ENCODE assay signal across 17 cellular contexts in the genomic region with DNA sequence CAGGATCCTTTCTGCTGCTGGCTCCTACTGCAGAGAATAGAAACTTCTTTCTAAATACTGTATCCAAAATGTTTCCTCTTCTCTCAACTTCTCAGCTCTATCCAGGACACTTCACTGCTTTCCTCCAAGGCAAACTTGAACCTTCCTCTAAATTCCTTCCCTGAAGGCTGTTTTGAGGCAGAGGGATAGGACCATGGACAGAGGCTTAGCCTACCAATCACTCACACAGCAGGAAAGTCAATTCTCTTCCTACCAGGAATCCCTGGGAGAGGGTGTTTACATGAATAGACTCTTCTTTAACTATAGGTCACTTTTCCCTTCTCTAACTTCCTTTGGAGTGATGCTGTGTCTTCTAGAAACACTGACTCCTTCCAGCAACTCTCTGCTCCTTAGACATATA.
DNase-seq lines count a peak whose midpoint lies in the region; ATAC-seq and TF ChIP-seq lines count a peak whose summit lies in the region.
"Had no signal": no experiment of that assay in that cellular context is flagged by ENCODE, and none has a peak within 500 bp of the region (broad histone marks: within the 10 kb centered on the region; RNA-seq: fewer than 3 reads in every experiment).

No MANE protein-coding gene starts in this region.

- no peak for TF ChIP-seq CTCF in endodermal cell (conservative IDR thresholded peaks at IDR 0.05)
- TF ChIP-seq CTCF in neural progenitor cell (IDR thresholded peaks at IDR 0.05), result no peak
- no peak for TF ChIP-seq CTCF in PC-9 (conservative IDR thresholded peaks at IDR 0.05)

- DNase-seq in ELF-1 (ENCODE audit: low read depth, low spot score), result peak; percentile 38
- DNase-seq in RKO (ENCODE audit: low spot score), result peak; percentile 51
- DNase-seq in endodermal cell, result peak; percentile 79
- DNase-seq in neural progenitor cell (ENCODE audit: low spot score), result peak; percentile 69
- DNase-seq in PC-9, result no peak
- no peak for DNase-seq in NCI-H2196 treated with DMSO at 0.1 percent for 48 hours (lab: John Stamatoyannopoulos, UW; ENCODE audit: unreplicated experiment)
- no peak for DNase-seq in ureter (ENCODE audit: low spot score)
- DNase-seq: activated T-cell treated with anti-CD3 and anti-CD28 coated beads, Interleukin-2, amount 50 U/mL, for 4 hours; DMS79; foreskin keratinocyte; MG63; mucosa of descending colon; NCI-H1930; NCI-H524 treated with DMSO at 0.1 percent for 48 hours; ovary had no signal

- H3K9me3 Mint-ChIP-seq in endodermal cell, result no peaks in the 10 kb centered on the region
- H3K9me3 Mint-ChIP-seq in neural progenitor cell, result no peaks in the 10 kb centered on the region
- H3K9me3 Mint-ChIP-seq: activated T-cell treated with anti-CD3 and anti-CD28 coated beads, Interleukin-2, amount 50 U/mL, for 4 hours had no signal

- H3K36me3 ChIP-seq in endodermal cell (ENCODE audit: control insufficient read depth, insufficient read depth, low read length), result no peaks in the 10 kb centered on the region
- H3K36me3 ChIP-seq in neural progenitor cell, result no peaks in the 10 kb centered on the region
- H3K36me3 ChIP-seq in PC-9 (ENCODE audit: low read depth), result no peaks in the 10 kb centered on the region
- H3K36me3 ChIP-seq: BLaER1, MG63, ovary had no signal

- intact Hi-C loops in PC-9 (cut with micrococcal nuclease; ENCODE audit: unreplicated experiment), result no loop called here

- H2AFZ ChIP-seq in neural progenitor cell (replicated peaks) (no peak overlapping the region), PC-9 (no peak overlapping the region)

- H3K4me3 Mint-ChIP-seq in endodermal cell (no peak overlapping the region), neural progenitor cell (no peak overlapping the region)
- H3K4me3 Mint-ChIP-seq: activated T-cell treated with anti-CD3 and anti-CD28 coated beads, Interleukin-2, amount 50 U/mL, for 4 hours had no signal

- POLR2A ChIA-PET in PC-9 (lab: Charles Lee; ENCODE audit: unreplicated experiment), result no interaction called here

- H3K9ac ChIP-seq in endodermal cell (ENCODE audit: extremely low read depth, low read length, poor library complexity, severe bottlenecking), result no peak overlapping the region
- no peak overlapping the region for H3K9ac ChIP-seq in neural progenitor cell
- H3K9ac ChIP-seq: BLaER1 had no signal

- no TSS peak for BruUV-seq in PC-9 (replicated peaks; lab: Mats Ljungman, UMichigan)

- ATAC-seq in GM21529 (IDR thresholded peaks at IDR 0.05; ENCODE audit: unreplicated experiment), result no peak
- ATAC-seq: activated T-cell treated with anti-CD3 and anti-CD28 coated beads, Interleukin-2, amount 50 U/mL, for 4 hours; foreskin keratinocyte; mucosa of descending colon had no signal

- H3K27ac ChIP-seq in endodermal cell (ENCODE audit: low read depth, low read length) (no peak overlapping the region), neural progenitor cell (no peak overlapping the region), PC-9 (no peak overlapping the region)
- H3K27ac ChIP-seq: BLaER1, foreskin keratinocyte, ovary had no signal

- H3K27ac Mint-ChIP-seq in endodermal cell (no peak overlapping the region), neural progenitor cell (no peak overlapping the region)

- CTCF ChIA-PET in PC-9 (lab: Charles Lee), result interaction anchor here (0.6 kb wide), 1 partner anchor 9 kb away, joined by 7 read pairs; no protein-coding TSS in a partner anchor

- H3K9me2 ChIP-seq in PC-9 (ENCODE audit: insufficient read depth), result no peaks in the 10 kb centered on the region

- H3K27me3 Mint-ChIP-seq in endodermal cell (ENCODE audit: insufficient read depth) (no peaks in the 10 kb centered on the region), neural progenitor cell (ENCODE audit: insufficient read depth, low read depth) (peaks cover 9% of the 10 kb centered on the region)

- H4K20me1 ChIP-seq in neural progenitor cell (ENCODE audit: low read depth) (no peaks in the 10 kb centered on the region), PC-9 (ENCODE audit: insufficient read depth) (no peaks in the 10 kb centered on the region)
- H4K20me1 ChIP-seq: BLaER1 had no signal

- H3K4me1 ChIP-seq in endodermal cell (ENCODE audit: control insufficient read depth, insufficient read depth, low read length), result no peaks in the 10 kb centered on the region
- H3K4me1 ChIP-seq in neural progenitor cell, result no peaks in the 10 kb centered on the region
- no peaks in the 10 kb centered on the region for H3K4me1 ChIP-seq in PC-9 (replicated peaks; ENCODE audit: insufficient read depth)
- H3K4me1 ChIP-seq: BLaER1, foreskin keratinocyte had no signal

- H3K27me3 ChIP-seq in endodermal cell (ENCODE audit: control insufficient read depth, insufficient read depth, low read length, poor library complexity, severe bottlenecking) (no peaks in the 10 kb centered on the region), neural progenitor cell (no peaks in the 10 kb centered on the region), PC-9 (ENCODE audit: insufficient read depth, low read depth) (no peaks in the 10 kb centered on the region)
- H3K27me3 ChIP-seq: BLaER1, foreskin keratinocyte, MG63, ovary had no signal

- H3K4me1 Mint-ChIP-seq in endodermal cell (peaks cover 5% of the 10 kb centered on the region), neural progenitor cell (peaks cover 4% of the 10 kb centered on the region)

- no peaks in the 10 kb centered on the region for H3F3A ChIP-seq in neural progenitor cell (ENCODE audit: low read depth)
- peaks cover 4% of the 10 kb centered on the region; the same call in 1 of the 2 replicates for H3F3A ChIP-seq in PC-9 (ENCODE audit: insufficient read depth, low read depth)

- H3K9me3 ChIP-seq in endodermal cell (ENCODE audit: control insufficient read depth, low read length), result no peaks in the 10 kb centered on the region
- H3K9me3 ChIP-seq in neural progenitor cell (ENCODE audit: low read depth), result no peaks in the 10 kb centered on the region
- 0 out of 2 replicates have a peak, but pooled peaks cover 3% of the 10 kb centered on the region for H3K9me3 ChIP-seq in PC-9 (ENCODE audit: insufficient read depth, low read depth)
- H3K9me3 ChIP-seq: BLaER1, MG63, mucosa of descending colon, ovary had no signal

- H3K79me2 ChIP-seq in neural progenitor cell (ENCODE audit: low read depth), result no peaks in the 10 kb centered on the region
- H3K79me2 ChIP-seq in PC-9 (ENCODE audit: low read depth), result no peaks in the 10 kb centered on the region

- no peak overlapping the region for H3K4me2 ChIP-seq in neural progenitor cell
- no peak overlapping the region for H3K4me2 ChIP-seq in PC-9
- H3K4me2 ChIP-seq: BLaER1 had no signal

- H3K36me3 Mint-ChIP-seq in endodermal cell (ENCODE audit: low read depth) (no peaks in the 10 kb centered on the region), neural progenitor cell (no peaks in the 10 kb centered on the region)

- H3K4me3 ChIP-seq in endodermal cell (ENCODE audit: low read length) (no peak overlapping the region), neural progenitor cell (no peak overlapping the region), PC-9 (no peak overlapping the region)
- H3K4me3 ChIP-seq: BLaER1, MG63, mucosa of descending colon, ovary had no signal

Comparison
In these comparisons a context has a peak if more than half of its experiments do, and no peak if none do; other contexts are left out.
1. DNase-seq: peak in ELF-1 (single experiment), RKO (single experiment), endodermal cell (single experiment) and neural progenitor cell (single experiment); none in PC-9 (0 of 2), NCI-H2196 treated with DMSO at 0.1 percent for 48 hours (single experiment) and ureter (single experiment).